ENCODE assay signal across 8 cellular contexts in the genomic region with DNA sequence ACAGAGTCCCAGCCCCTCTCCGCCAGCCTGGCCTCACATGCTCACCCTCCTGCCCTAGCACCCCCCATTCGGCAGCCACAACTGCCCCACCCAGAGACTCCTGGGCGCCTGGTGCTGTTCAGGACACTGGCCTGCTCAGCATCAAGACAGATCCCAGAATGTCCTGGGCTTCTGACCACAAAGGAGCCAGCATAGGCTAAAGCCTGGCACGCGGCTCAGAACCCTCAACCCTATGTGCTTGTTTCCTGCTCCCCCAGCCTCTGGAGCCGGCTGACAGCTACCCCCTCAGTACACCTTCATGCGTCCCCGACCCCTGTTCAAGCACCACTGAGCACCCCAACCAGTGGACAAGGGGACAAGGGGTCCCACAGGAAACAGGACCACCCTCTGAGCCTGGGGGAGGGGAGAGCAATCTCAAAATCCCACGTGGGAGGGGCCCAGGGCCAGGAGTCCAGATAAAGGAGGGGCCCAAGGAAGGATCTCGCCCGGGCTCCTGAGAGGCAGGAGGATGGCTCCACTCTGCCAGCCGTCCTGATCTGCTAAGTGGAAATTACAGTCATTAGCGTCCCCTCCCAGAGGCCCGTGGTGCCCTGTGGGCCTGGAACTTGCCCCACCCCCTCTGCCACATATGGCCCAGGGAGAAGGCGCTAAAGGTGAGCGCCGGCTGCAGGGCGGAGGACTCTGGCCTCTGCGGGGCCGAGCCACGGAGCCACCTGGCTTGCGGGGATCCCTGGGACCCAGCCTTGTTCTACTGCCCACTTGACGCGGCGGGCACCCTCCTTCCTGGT. TPM values are rescaled to one million over a fixed set of nuclear protein-coding genes. Genes with fewer than 3 reads are reported as not detected.
DNase-seq lines count a peak whose midpoint lies in the region; ATAC-seq and TF ChIP-seq lines count a peak whose summit lies in the region.

No MANE protein-coding gene starts in this region.

- H3K4me1 Mint-ChIP-seq in IgD-negative memory B cell (peaks cover 0 to 6% (median 4%) of the 10 kb centered on the region in 3 donors), brain (peaks cover 25% of the 10 kb centered on the region), type B pancreatic cell (ENCODE audit: unreplicated experiment) (peaks cover 11% of the 10 kb centered on the region)

- no peak for TF ChIP-seq POLR2A in right lobe of liver (IDR thresholded peaks at IDR 0.05)

- H3K4me3 ChIP-seq in AG10803 (ENCODE audit: low read length) (peak overlapping the region; percentile 79), right lobe of liver (peak overlapping the region in 1 of 3 donors; percentile 41)

- TF ChIP-seq CTCF in AG10803 (conservative IDR thresholded peaks at IDR 0.05; ENCODE audit: low read length) (no peak), brain (conservative IDR thresholded peaks at IDR 0.05) (no peak), right lobe of liver (IDR thresholded peaks at IDR 0.05) (no peak), type B pancreatic cell (conservative IDR thresholded peaks at IDR 0.05) (no peak)

- H3K27me3 Mint-ChIP-seq in IgD-negative memory B cell = peaks cover 4% of the 10 kb centered on the region
- peaks cover 64% of the 10 kb centered on the region for H3K27me3 Mint-ChIP-seq in brain
- peaks cover 3% of the 10 kb centered on the region for H3K27me3 Mint-ChIP-seq in type B pancreatic cell

- H3K27me3 ChIP-seq in right lobe of liver = peaks cover 0 to 6% of the 10 kb centered on the region in 2 donors

- H3K9me3 ChIP-seq in right lobe of liver = no peaks in the 10 kb centered on the region

- H3K27ac ChIP-seq in right lobe of liver = peak overlapping the region; percentile 30 to 52 (median 43)

- H3K4me3 Mint-ChIP-seq in IgD-negative memory B cell (peak overlapping the region; percentile 55 to 94 (median 86)), brain (peak overlapping the region; percentile 77 to 79 (median 78)), type B pancreatic cell (peak overlapping the region; percentile 87)

- peaks cover 2 to 30% (median 16%) of the 10 kb centered on the region in 4 donors for H3K4me1 ChIP-seq in right lobe of liver

- no peaks in the 10 kb centered on the region for H3K36me3 ChIP-seq in right lobe of liver

- H3K9me3 Mint-ChIP-seq in IgD-negative memory B cell (no peaks in the 10 kb centered on the region), brain (no peaks in the 10 kb centered on the region), type B pancreatic cell (no peaks in the 10 kb centered on the region)

- ATAC-seq in right lobe of liver = peak in 2 of 4 donors; percentile 2

- intact Hi-C loops in right lobe of liver (cut with DNase I) = loop anchor here in 1 of 2 donors (10.0 kb wide), 2 partner anchors 192 to 262 kb away; no protein-coding TSS in a partner anchor

- H3K36me3 Mint-ChIP-seq in IgD-negative memory B cell = no peaks in the 10 kb centered on the region
- no peaks in the 10 kb centered on the region for H3K36me3 Mint-ChIP-seq in brain
- peaks cover 8% of the 10 kb centered on the region for H3K36me3 Mint-ChIP-seq in type B pancreatic cell

- H3K27ac Mint-ChIP-seq in IgD-negative memory B cell (peak overlapping the region in 2 of 3 donors; percentile 56 to 59), brain (peak overlapping the region in 4 of 5 experiments; percentile 56 to 91 (median 64)), type B pancreatic cell (peak overlapping the region; percentile 86)

- DNase-seq in AG10803 (ENCODE audit: low read depth) (no peak), right lobe of liver (peak in 1 of 3 donors; percentile 47), type B pancreatic cell (ENCODE audit: extremely low spot score, unreplicated experiment) (no peak), amygdala (lab: John Stamatoyannopoulos, UW) (no peak), DMS79 treated with DMSO at 0.1 percent for 48 hours (lab: John Stamatoyannopoulos, UW) (no peak), medulla oblongata (ENCODE audit: extremely low spot score) (no peak)

- 30% methylated on average over 2 of the region's 25 CpGs for WGBS in right lobe of liver (ENCODE audit: insufficient coverage, low coverage, low lambda C conversion rate, missing lambda C conversion rate)

RNA-seq across cellular contexts. Expression of a gene that starts 27.1 kb away (rescaled TPM):
- polyA plus RNA-seq in IgD-negative memory B cell = 37.2 TPM
- 0.14 TPM for polyA plus RNA-seq in brain (ENCODE audit: insufficient read depth, low read depth, low replicate concordance)
- total RNA-seq in right lobe of liver = under 1 TPM; 0.11 to 0.84 (median 0.39) TPM
- 0.24 and 0.33 TPM in 2 replicates for total RNA-seq in type B pancreatic cell (ENCODE audit: low replicate concordance)
